ENCODE assay signal across 12 cellular contexts in genomic region chr4:127601029-127601428, GRCh38. TPM values are rescaled to one million over a fixed set of nuclear protein-coding genes. Genes with fewer than 3 reads are reported as not detected.
DNase-seq lines count a peak whose midpoint lies in the region; ATAC-seq, FAIRE-seq and TF ChIP-seq lines count a peak whose summit lies in the region.
"Had no signal": no experiment of that assay in that cellular context is flagged by ENCODE, and none has a peak within 500 bp of the region (broad histone marks: within the 10 kb centered on the region; RNA-seq: fewer than 3 reads in every experiment).

No MANE protein-coding gene starts in this region.

- ATAC-seq in GM18858 (IDR thresholded peaks at IDR 0.05; ENCODE audit: unreplicated experiment) (no peak), HG03280 (IDR thresholded peaks at IDR 0.05; ENCODE audit: unreplicated experiment) (no peak)
- ATAC-seq: esophagus mucosa had no signal

- H3K27me3 Mint-ChIP-seq in HFFc6 (ENCODE audit: insufficient read depth): peaks cover 2% of the 10 kb centered on the region

- H3K27ac Mint-ChIP-seq in HFFc6: no peak overlapping the region

- H3K4me3 Mint-ChIP-seq in HFFc6: no peak overlapping the region

- H3K4me1 Mint-ChIP-seq in HFFc6 (ENCODE audit: low read depth): no peaks in the 10 kb centered on the region

- DNase-seq in AG10803 (ENCODE audit: low read depth) (peak; percentile 37), HFFc6 (peak; percentile 17), hepatic stellate cell (ENCODE audit: low spot score) (peak; percentile 13)
- no peak for DNase-seq in activated CD4-positive, alpha-beta T cell treated with anti-CD3 and anti-CD28 coated beads for 1 hour
- DNase-seq in central memory CD4-positive, alpha-beta T cell: no peak
- DNase-seq: amniotic stem cell, NCI-H2107 had no signal

- H3K36me3 Mint-ChIP-seq in HFFc6 (ENCODE audit: low read depth): no peaks in the 10 kb centered on the region

- H3K4me3 ChIP-seq in AG10803 (ENCODE audit: low read length): no peak overlapping the region
- H3K4me3 ChIP-seq: HAP-1 had no signal

- peak; percentile 95 for FAIRE-seq in TTC549 (lab: Jason Lieb, UNC)

- no peaks in the 10 kb centered on the region for H3K9me3 Mint-ChIP-seq in HFFc6

- peak; percentile 48 for TF ChIP-seq CTCF in AG10803 (conservative IDR thresholded peaks at IDR 0.05; ENCODE audit: low read length)
- TF ChIP-seq CTCF in HFFc6 (IDR thresholded peaks at IDR 0.05): peak; percentile 67

RNA-seq across cellular contexts. Expression of gene INTU, which starts 31.7 kb away (rescaled TPM):
- 1 to 10 TPM; 3.6 to 5.7 (median 5.0) TPM for total RNA-seq in HFFc6 (2021; fragmentation: NEBNext Ultra II Directional; extraction: Animal tissue kit (Norgen Biotek cat#: 25700))

Comparison
In these comparisons a context has a peak if more than half of its experiments do, and no peak if none do; other contexts are left out.
1. DNase-seq: peak in AG10803 (single experiment), HFFc6 (single experiment) and hepatic stellate cell (single experiment); none in activated CD4-positive, alpha-beta T cell treated with anti-CD3 and anti-CD28 coated beads for 1 hour (single experiment) and central memory CD4-positive, alpha-beta T cell (single experiment).